In genomic region chr2:27703638-27704341, GRCh38 we compare ENCODE assay signal across 8 cellular contexts. TPM values are rescaled to one million over a fixed set of nuclear protein-coding genes. Genes with fewer than 3 reads are reported as not detected.
DNase-seq lines count a peak whose midpoint lies in the region; ATAC-seq and TF ChIP-seq lines count a peak whose summit lies in the region.

No MANE protein-coding gene starts in this region.

- POLR2A ChIA-PET in T-cell (lab: Charles Lee): no interaction called here

- H3K27me3 Mint-ChIP-seq in T-cell: no peaks in the 10 kb centered on the region

- no peak overlapping the region for H3K4me3 ChIP-seq in adrenal gland

- no peaks in the 10 kb centered on the region for H3K36me3 ChIP-seq in adrenal gland (replicated peaks in 1 of 2)

- no peaks in the 10 kb centered on the region for H3K9me3 ChIP-seq in adrenal gland (replicated peaks in 1 of 3)

- peak overlapping the region in 3 of 5 donors; percentile 51 to 85 (median 54) for H3K27ac ChIP-seq in adrenal gland

- H3K36me3 Mint-ChIP-seq in T-cell: no peaks in the 10 kb centered on the region

- ATAC-seq in GM18867 (IDR thresholded peaks at IDR 0.05; ENCODE audit: unreplicated experiment) (peak; percentile 60), T-cell (replicated peaks in 1 of 4) (peak; percentile 73 to 84 (median 82)), left ventricle myocardium superior (peak; percentile 60), sciatic nerve (peak; percentile 57), HG03039 (IDR thresholded peaks at IDR 0.05; ENCODE audit: unreplicated experiment) (no peak)

- intact Hi-C loops in adrenal gland (cut with DNase I) (loop anchor here (5.0 to 10.0 kb wide), 3 partner anchors 691 to 749 kb away; partner anchors contain the start of gene FOSL2 (in 1 of the 2)), left ventricle myocardium superior (cut with micrococcal nuclease) (no loop called here), sciatic nerve (cut with DNase I) (loop anchor here (5.0 to 10.0 kb wide), 2 partner anchors 691 to 749 kb away; partner anchors contain the start of gene FOSL2)

- no peak for TF ChIP-seq POLR2A in adrenal gland (IDR thresholded peaks at IDR 0.05)

- CTCF ChIA-PET in T-cell (lab: Charles Lee): interaction anchor here (0.6 to 1.8 kb wide), 9 partner anchors 18 to 1117 kb away, joined by 3 to 8 read pairs (median 3); no protein-coding TSS in a partner anchor

- H3K4me3 Mint-ChIP-seq in T-cell: no peak overlapping the region

- DNase-seq in 8988T: peak; percentile 53
- DNase-seq in NCI-H1694 treated with DMSO at 0.1 percent for 48 hours (lab: John Stamatoyannopoulos, UW): peak; percentile 64
- DNase-seq in T-cell: peak; percentile 58 to 83 (median 76)
- DNase-seq in adrenal gland: peak; percentile 87 to 96 (median 89)
- peak; percentile 80 for DNase-seq in left ventricle myocardium superior
- DNase-seq in sciatic nerve (ENCODE audit: low spot score): peak; percentile 92

- no peaks in the 10 kb centered on the region for H3K27me3 ChIP-seq in adrenal gland

- WGBS in adrenal gland, 4 donors: 21 to 26% (median 25%) methylated on average over 9 of the region's 9 CpGs

- H3K9me3 Mint-ChIP-seq in T-cell: no peaks in the 10 kb centered on the region

- no peak overlapping the region for H3K27ac Mint-ChIP-seq in T-cell

- peak; percentile 93 to 98 (median 95) for TF ChIP-seq CTCF in adrenal gland (IDR thresholded peaks at IDR 0.05)

- H3K4me1 Mint-ChIP-seq in T-cell: peaks cover 0 to 9% (median 2%) of the 10 kb centered on the region in 3 donors

- peaks cover 22 to 37% of the 10 kb centered on the region in 2 donors for H3K4me1 ChIP-seq in adrenal gland (replicated peaks in 1 of 2)

RNA-seq across cellular contexts. Expression of gene SLC4A1AP, which starts 40.1 kb away (rescaled TPM):
- total RNA-seq in T-cell (10 to 100 TPM; 21.1 to 24.2 (median 21.8) TPM), adrenal gland (10 to 100 TPM; 14.4 to 28.6 (median 22.3) TPM), left ventricle myocardium superior (19.2 TPM), sciatic nerve (20.7 TPM)
- polyA plus RNA-seq in adrenal gland: 10 to 100 TPM; 13.0 to 41.1 (median 15.0) TPM

RNA-seq across cellular contexts. Expression of gene SUPT7L, which starts 40.4 kb away (rescaled TPM):
- total RNA-seq in T-cell (10 to 100 TPM; 39.2 to 53.2 (median 39.3) TPM), adrenal gland (10 to 100 TPM; 16.6 to 36.9 (median 31.0) TPM), left ventricle myocardium superior (28.1 TPM), sciatic nerve (30.8 TPM)
- polyA plus RNA-seq in adrenal gland: 10 to 100 TPM; 36.8 to 51.4 (median 50.0) TPM
